15 cellular contexts compared by ENCODE assay signal in the genomic region with DNA sequence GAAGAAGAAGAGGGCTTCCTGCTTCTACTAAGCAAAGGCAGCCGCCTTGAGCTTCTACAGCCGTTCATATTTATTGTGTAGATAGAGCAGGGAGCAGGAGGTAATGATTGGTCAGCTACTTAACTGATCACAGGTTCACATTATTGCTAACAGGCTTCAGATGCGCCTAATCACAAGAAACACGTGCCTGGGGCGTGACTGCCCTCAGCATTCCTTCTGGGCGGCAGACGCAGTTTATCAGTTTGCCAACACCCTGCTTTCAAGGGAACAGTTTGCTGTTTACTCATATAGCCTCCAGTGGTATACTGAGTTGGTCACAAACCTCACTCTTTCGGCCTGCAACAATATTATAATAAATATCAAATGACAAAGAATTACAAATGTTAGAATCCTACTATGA. TPM values are rescaled to one million over a fixed set of nuclear protein-coding genes. Genes with fewer than 3 reads are reported as not detected.
A peak's percentile ranks its signal among the peaks of the same experiment; 100 is the strongest.
DNase-seq lines count a peak whose midpoint lies in the region; ATAC-seq, FAIRE-seq and TF ChIP-seq lines count a peak whose summit lies in the region.
"Had no signal": no experiment of that assay in that cellular context is flagged by ENCODE, and none has a peak within 500 bp of the region (broad histone marks: within the 10 kb centered on the region; RNA-seq: fewer than 3 reads in every experiment).

No MANE protein-coding gene starts in this region.

- TF ChIP-seq CTCF in HEK293 (tag by site-specific recombination; IDR thresholded peaks at IDR 0.05) (no peak), foreskin fibroblast (IDR thresholded peaks at IDR 0.05; ENCODE audit: low read depth, low read length) (no peak), omental fat pad (IDR thresholded peaks at IDR 0.05) (no peak)

- H3K9me3 ChIP-seq in HEK293 (ENCODE audit: control insufficient read depth, insufficient read depth, low read depth, low read length) (no peaks in the 10 kb centered on the region), small intestine (ENCODE audit: control insufficient read depth, low read depth) (no peaks in the 10 kb centered on the region)
- H3K9me3 ChIP-seq: MG63 had no signal

- in situ Hi-C loops in SK-MEL-5 (cut with HindIII; ENCODE audit: low pct_unique_long_range_greater_than_20kb, low sequenced_read_pairs) = no loop called here

- CTCF ChIA-PET in HEK293 (lab: Yijun Ruan, JAX) = interaction anchor here (1.4 to 1.6 kb wide), 2 partner anchors 138 to 372 kb away, joined by 4 to 7 read pairs; no protein-coding TSS in a partner anchor

- DNase-seq in SK-MEL-5 (ENCODE audit: low read depth, low spot score) (peak; percentile 93), foreskin fibroblast (peak; percentile 62 to 86), small intestine (peak; percentile 98), omental fat pad (ENCODE audit: low spot score) (no peak), NCI-H187 (lab: John Stamatoyannopoulos, UW) (no peak), HCEC 1CT (no peak), DMS114 treated with DMSO at 0.1 percent for 48 hours (lab: John Stamatoyannopoulos, UW; ENCODE audit: unreplicated experiment) (no peak)
- DNase-seq: activated naive CD4-positive, alpha-beta T cell treated with anti-CD3 and anti-CD28 coated beads, Interleukin-2, amount 50 U/mL, for 16 hours; CD4-positive, alpha-beta memory T cell; MG63 had no signal

- no peak for ATAC-seq in omental fat pad (ENCODE audit: low FRiP score)
- ATAC-seq: right cardiac atrium had no signal

- H3K27me3 ChIP-seq in small intestine (ENCODE audit: control insufficient read depth in 2 of 2, insufficient read depth in 2 of 2, low read length in 2 of 2) = no peaks in the 10 kb centered on the region
- H3K27me3 ChIP-seq: MG63 had no signal

- FAIRE-seq in small intestine (lab: Jason Lieb, UNC) = peak; percentile 5
- FAIRE-seq: RCC 7860, TTC549 had no signal

- WGBS in small intestine, 3 donors = 19 to 52% (median 25%) methylated on average over 8 of the region's 8 CpGs

- H3K4me3 ChIP-seq in HEK293 (ENCODE audit: low read depth, low read length) = no peak overlapping the region
- no peak overlapping the region for H3K4me3 ChIP-seq in foreskin fibroblast (ENCODE audit: low read depth in 1 of 2, low read length in 2 of 2)
- H3K4me3 ChIP-seq in small intestine (ENCODE audit: low read depth in 1 of 2, low read length in 2 of 2) = no peak overlapping the region
- H3K4me3 ChIP-seq: MG63 had no signal

- H3K27ac ChIP-seq in HEK293 (ENCODE audit: extremely low read depth, low read depth, low read length) = no peak overlapping the region
- no peak overlapping the region for H3K27ac ChIP-seq in small intestine (ENCODE audit: low read depth in 1 of 2, low read length in 1 of 2)
- H3K27ac ChIP-seq: HL-60 had no signal

- no peaks in the 10 kb centered on the region for H3K36me3 ChIP-seq in HEK293 (ENCODE audit: control insufficient read depth in 2 of 2, insufficient read depth in 1 of 2, low read length in 2 of 2)
- H3K36me3 ChIP-seq in small intestine (ENCODE audit: control insufficient read depth in 2 of 2, insufficient read depth in 2 of 2, low read length in 2 of 2) = no peaks in the 10 kb centered on the region
- H3K36me3 ChIP-seq: MG63 had no signal

- POLR2A ChIA-PET in HEK293 (lab: Yijun Ruan, JAX) = no interaction called here

- H3K4me1 ChIP-seq in HEK293 (ENCODE audit: control insufficient read depth, insufficient read depth, low read length) (peaks cover 3% of the 10 kb centered on the region; the same call in 1 of the 2 replicates), small intestine (ENCODE audit: control insufficient read depth in 2 of 2, insufficient read depth in 1 of 2, low read depth in 1 of 2, low read length in 1 of 2) (no peaks in the 10 kb centered on the region)

TF ChIP-seq in HEK293, 187 proteins besides CTCF, POLR2A, EP300 and RAD21:
- TF ChIP-seq KLF1 (tag by site-specific recombination; IDR thresholded peaks at IDR 0.05) = peak; percentile 59
- TF ChIP-seq SETDB1 (IDR thresholded peaks at IDR 0.05; ENCODE audit: insufficient read length, low read length) = peak; percentile 52
- peak; percentile 93 for TF ChIP-seq ZNF266 (tag by site-specific recombination; IDR thresholded peaks at IDR 0.05; ENCODE audit: low read depth)
- peak; percentile 31; the same call in 1 of the 2 replicates for TF ChIP-seq ZNF335 (tag by site-specific recombination; conservative IDR thresholded peaks at IDR 0.05)
- 0 out of 2 replicates have a peak, but pooled peaks have one; percentile 20 for TF ChIP-seq TRIM28 (IDR thresholded peaks at IDR 0.05; ENCODE audit: borderline replicate concordance, low read length)
- no peak for TF ChIP-seq ZNF16 (tag by site-specific recombination; IDR thresholded peaks at IDR 0.05; ENCODE audit: low read depth)
TF ChIP-seq in HEK293: peak in this region for 5.

RNA-seq across cellular contexts. Expression of a gene that starts 5.6 kb away (rescaled TPM):
- total RNA-seq in SK-MEL-5 (2014; rRNA removed; shearing (Covaris generic)) = 52.9 and 59.0 TPM in 2 replicates
- 38.9 and 46.1 TPM in 2 replicates for polyA plus RNA-seq in SK-MEL-5 (2015; cell fraction: cytosol; rRNA removed)
- polyA plus RNA-seq in SK-MEL-5 (2015; cell fraction: nucleus; rRNA removed) = 67.7 and 84.5 TPM in 2 replicates
- polyA plus RNA-seq in small intestine = 10 to 100 TPM; 19.7 to 44.7 (median 25.1) TPM
- 10 to 100 TPM; 16.7 to 47.1 (median 27.7) TPM for total RNA-seq in omental fat pad

Comparison
In these comparisons a context has a peak if more than half of its experiments do, and no peak if none do; other contexts are left out.
1. DNase-seq: peak in SK-MEL-5 (single experiment), foreskin fibroblast (2 of 2) and small intestine (single experiment); none in omental fat pad (single experiment), NCI-H187 (0 of 2), HCEC 1CT (single experiment) and DMS114 treated with DMSO at 0.1 percent for 48 hours (single experiment).